ENCODE assay signal across 8 cellular contexts in genomic region chr12:51082561-51083139, GRCh38. TPM values are rescaled to one million over a fixed set of nuclear protein-coding genes. Genes with fewer than 3 reads are reported as not detected.
DNase-seq lines count a peak whose midpoint lies in the region; ATAC-seq and TF ChIP-seq lines count a peak whose summit lies in the region.

No MANE protein-coding gene starts in this region.

- intact Hi-C loops in uterus (cut with DNase I; ENCODE audit: low total_unique reads), result no loop called here

- DNase-seq in NCI-H524 (lab: John Stamatoyannopoulos, UW) (peak; percentile 22 to 49), NCI-H524 treated with DMSO at 0.1 percent for 48 hours (lab: John Stamatoyannopoulos, UW) (no peak), NCI-H146 treated with DMSO at 0.1 percent for 48 hours (lab: John Stamatoyannopoulos, UW; ENCODE audit: unreplicated experiment) (peak; percentile 63), fibroblast of peridontal ligament (ENCODE audit: extremely low read depth) (peak; percentile 46), uterus (peak in 1 of 2 donors; percentile 19), NCI-H2196 treated with DMSO at 0.1 percent for 48 hours (lab: John Stamatoyannopoulos, UW; ENCODE audit: unreplicated experiment) (no peak)
- peak; percentile 40 for DNase-seq in activated T-cell treated with anti-CD3 and anti-CD28 coated beads, Interleukin-2, amount 50 U/mL, for 24 hours
- DNase-seq in naive thymus-derived CD8-positive, alpha-beta T cell, result peak in 8 of 10 donors; percentile 8 to 53 (median 28)

- H3K4me1 ChIP-seq in uterus, result no peaks in the 10 kb centered on the region

- H3K27ac Mint-ChIP-seq in activated T-cell treated with anti-CD3 and anti-CD28 coated beads, Interleukin-2, amount 50 U/mL, for 24 hours, result peak overlapping the region; percentile 92
- H3K27ac Mint-ChIP-seq in naive thymus-derived CD8-positive, alpha-beta T cell, result peak overlapping the region; percentile 89 to 98 (median 95)

- no peaks in the 10 kb centered on the region for H3K36me3 ChIP-seq in uterus

- POLR2A ChIA-PET in naive thymus-derived CD8-positive, alpha-beta T cell (lab: Charles Lee), result interaction anchor here (0.7 to 3.4 kb wide), 9 partner anchors 34 to 319 kb away, joined by 3 to 22 read pairs (median 11); partner anchors contain the start of genes ATF1, DAZAP2, LETMD1 and POU6F1

- no peak for TF ChIP-seq CTCF in uterus (IDR thresholded peaks at IDR 0.05)

- no peaks in the 10 kb centered on the region for H3K9me3 Mint-ChIP-seq in activated T-cell treated with anti-CD3 and anti-CD28 coated beads, Interleukin-2, amount 50 U/mL, for 24 hours
- no peaks in the 10 kb centered on the region for H3K9me3 Mint-ChIP-seq in naive thymus-derived CD8-positive, alpha-beta T cell

- H3K9me3 ChIP-seq in uterus, result no peaks in the 10 kb centered on the region

- no peak for TF ChIP-seq POLR2A in uterus (IDR thresholded peaks at IDR 0.05)

- H3K27me3 ChIP-seq in uterus, result no peaks in the 10 kb centered on the region

- H3K4me1 Mint-ChIP-seq in activated T-cell treated with anti-CD3 and anti-CD28 coated beads, Interleukin-2, amount 50 U/mL, for 24 hours (ENCODE audit: low read depth), result peaks cover 53% of the 10 kb centered on the region
- H3K4me1 Mint-ChIP-seq in naive thymus-derived CD8-positive, alpha-beta T cell, result peaks cover 20 to 46% (median 42%) of the 10 kb centered on the region in 4 donors

- ATAC-seq in naive thymus-derived CD8-positive, alpha-beta T cell, result peak in 1 of 2 donors; percentile 3

- H3K27me3 Mint-ChIP-seq in activated T-cell treated with anti-CD3 and anti-CD28 coated beads, Interleukin-2, amount 50 U/mL, for 24 hours, result no peaks in the 10 kb centered on the region
- no peaks in the 10 kb centered on the region for H3K27me3 Mint-ChIP-seq in naive thymus-derived CD8-positive, alpha-beta T cell

- peaks cover 25% of the 10 kb centered on the region for H3K36me3 Mint-ChIP-seq in activated T-cell treated with anti-CD3 and anti-CD28 coated beads, Interleukin-2, amount 50 U/mL, for 24 hours (ENCODE audit: low read depth)
- peaks cover 0 to 12% (median 2%) of the 10 kb centered on the region in 3 donors for H3K36me3 Mint-ChIP-seq in naive thymus-derived CD8-positive, alpha-beta T cell

- peak overlapping the region; percentile 52 to 69 for H3K4me3 ChIP-seq in uterus

- H3K27ac ChIP-seq in uterus, result peak overlapping the region; percentile 82 to 90

- H3K4me3 Mint-ChIP-seq in activated T-cell treated with anti-CD3 and anti-CD28 coated beads, Interleukin-2, amount 50 U/mL, for 24 hours, result peak overlapping the region; percentile 90
- peak overlapping the region; percentile 91 to 99 (median 96) for H3K4me3 Mint-ChIP-seq in naive thymus-derived CD8-positive, alpha-beta T cell

RNA-seq across cellular contexts. Expression of gene CSRNP2, which starts 0.7 kb away (rescaled TPM):
- total RNA-seq in naive thymus-derived CD8-positive, alpha-beta T cell, result 10 to 100 TPM; 27.8 to 35.2 TPM
- 1 to 10 TPM; 2.7 to 3.6 (median 2.7) TPM for polyA plus RNA-seq in naive thymus-derived CD8-positive, alpha-beta T cell
- 10 to 100 TPM; 21.5 to 39.7 (median 28.9) TPM for total RNA-seq in uterus

RNA-seq across cellular contexts. Expression of gene LETMD1, which starts 34.5 kb away (rescaled TPM):
- 10 to 100 TPM; 88.4 to 91.2 TPM for total RNA-seq in naive thymus-derived CD8-positive, alpha-beta T cell
- 10 to 100 TPM; 30.1 to 36.3 (median 30.9) TPM for polyA plus RNA-seq in naive thymus-derived CD8-positive, alpha-beta T cell
- 10 to 100 TPM; 45.9 to 81.5 (median 61.5) TPM for total RNA-seq in uterus

RNA-seq across cellular contexts. Expression of gene SLC11A2, which starts 56.5 kb away (rescaled TPM):
- total RNA-seq in naive thymus-derived CD8-positive, alpha-beta T cell, result 10 to 100 TPM; 66.0 to 70.2 TPM
- 10 to 100 TPM in 1 of 3 donors, 1 to 10 TPM in 2; 6.9 to 17.2 (median 9.0) TPM for polyA plus RNA-seq in naive thymus-derived CD8-positive, alpha-beta T cell
- total RNA-seq in uterus, result 10 to 100 TPM; 22.9 to 71.0 (median 61.4) TPM

Comparison
In these comparisons a context has a peak if more than half of its experiments do, and no peak if none do; other contexts are left out.
1. DNase-seq: peak in NCI-H524 (2 of 2), NCI-H146 treated with DMSO at 0.1 percent for 48 hours (single experiment), activated T-cell treated with anti-CD3 and anti-CD28 coated beads, Interleukin-2, amount 50 U/mL, for 24 hours (single experiment), fibroblast of peridontal ligament (single experiment) and naive thymus-derived CD8-positive, alpha-beta T cell (8 of 10); none in NCI-H524 treated with DMSO at 0.1 percent for 48 hours (single experiment) and NCI-H2196 treated with DMSO at 0.1 percent for 48 hours (single experiment).